ENCODE assay signal across 10 cellular contexts in the genomic region with DNA sequence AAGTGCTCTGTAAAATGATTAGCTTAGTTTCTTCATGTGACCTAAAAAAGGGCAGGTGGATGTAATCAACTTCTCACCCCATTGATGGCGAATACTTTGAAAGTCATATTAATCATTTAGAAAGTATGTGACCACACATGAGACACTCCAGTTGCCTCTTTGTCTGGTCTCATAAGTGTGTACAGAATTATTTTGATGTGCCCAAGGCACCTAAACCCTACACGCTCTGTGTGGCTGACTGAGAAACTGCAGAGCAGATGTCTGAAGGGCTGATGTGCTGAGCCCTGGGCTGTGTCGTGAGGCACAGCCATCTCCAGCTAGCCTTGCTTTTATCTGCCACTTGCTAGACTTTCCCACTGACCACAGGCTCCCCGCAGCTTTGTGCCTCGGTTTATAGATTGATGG. TPM values are rescaled to one million over a fixed set of nuclear protein-coding genes. Genes with fewer than 3 reads are reported as not detected.
DNase-seq lines count a peak whose midpoint lies in the region; ATAC-seq and TF ChIP-seq lines count a peak whose summit lies in the region.
"Had no signal": no experiment of that assay in that cellular context is flagged by ENCODE, and none has a peak within 500 bp of the region (broad histone marks: within the 10 kb centered on the region; RNA-seq: fewer than 3 reads in every experiment).

No MANE protein-coding gene starts in this region.

- H3K4me3 ChIP-seq in cardiac muscle cell (no peak overlapping the region), adrenal gland (no peak overlapping the region)
- H3K4me3 ChIP-seq: dorsolateral prefrontal cortex had no signal

- intact Hi-C loops in cardiac septum (cut with DNase I): no loop called here
- intact Hi-C loops in adrenal gland (cut with DNase I): no loop called here

- no peak for TF ChIP-seq CTCF in cardiac muscle cell (IDR thresholded peaks at IDR 0.05; ENCODE audit: low read depth, low read length)
- TF ChIP-seq CTCF in adrenal gland (IDR thresholded peaks at IDR 0.05): no peak

- H3K4me1 ChIP-seq in cardiac muscle cell (ENCODE audit: low read depth) (peaks cover 25% of the 10 kb centered on the region), adrenal gland (replicated peaks in 1 of 2) (peaks cover 3 to 12% of the 10 kb centered on the region in 2 donors)

- peak; percentile 66 for ATAC-seq in stimulated activated naive CD8-positive, alpha-beta T cell treated with anti-CD3 and anti-CD28 coated beads, Interleukin-15, amount 100 ng/mL, for 72 hours
- ATAC-seq in left lobe of liver: no peak

- H3K9me3 ChIP-seq in cardiac muscle cell (ENCODE audit: low read depth) (no peaks in the 10 kb centered on the region), adrenal gland (replicated peaks in 1 of 3) (no peaks in the 10 kb centered on the region)

- no peak for TF ChIP-seq POLR2A in adrenal gland (IDR thresholded peaks at IDR 0.05)

- H3K36me3 ChIP-seq in cardiac muscle cell (no peaks in the 10 kb centered on the region), adrenal gland (replicated peaks in 1 of 2) (no peaks in the 10 kb centered on the region)

- H3K27me3 ChIP-seq in cardiac muscle cell (no peaks in the 10 kb centered on the region), adrenal gland (no peaks in the 10 kb centered on the region)

- no peak overlapping the region for H3K4me3 Mint-ChIP-seq in stimulated activated naive CD8-positive, alpha-beta T cell treated with anti-CD3 and anti-CD28 coated beads, Interleukin-15, amount 100 ng/mL, for 72 hours

- no peaks in the 10 kb centered on the region for H3K4me1 Mint-ChIP-seq in stimulated activated naive CD8-positive, alpha-beta T cell treated with anti-CD3 and anti-CD28 coated beads, Interleukin-15, amount 100 ng/mL, for 72 hours

- H3K27ac Mint-ChIP-seq in stimulated activated naive CD8-positive, alpha-beta T cell treated with anti-CD3 and anti-CD28 coated beads, Interleukin-15, amount 100 ng/mL, for 72 hours: peak overlapping the region in 1 of 2 donors; percentile 43

- peak in 1 of 2 donors; percentile 54 for DNase-seq in cardiac muscle cell (ENCODE audit: low read depth in 1 of 2, low spot score in 1 of 2)
- no peak for DNase-seq in cardiac septum (ENCODE audit: low spot score)
- DNase-seq in HCEC 1CT: peak; percentile 84
- peak; percentile 17 for DNase-seq in HT1080 (ENCODE audit: low read depth)
- no peak for DNase-seq in stimulated activated naive CD8-positive, alpha-beta T cell treated with anti-CD3 and anti-CD28 coated beads, Interleukin-15, amount 100 ng/mL, for 72 hours
- DNase-seq in adrenal gland: no peak
- DNase-seq in inferior parietal cortex (ENCODE audit: extremely low spot score): no peak
- no peak for DNase-seq in left lobe of liver (ENCODE audit: low spot score)
- DNase-seq: dorsolateral prefrontal cortex had no signal

- WGBS in adrenal gland, 4 donors: 71 to 79% (median 76%) methylated on average over 5 of the region's 5 CpGs

- H3K27ac ChIP-seq in cardiac muscle cell (peak overlapping the region; percentile 50), adrenal gland (no peak overlapping the region)
- H3K27ac ChIP-seq: C4-2B, dorsolateral prefrontal cortex had no signal

- peaks cover 24% of the 10 kb centered on the region for H3K27me3 Mint-ChIP-seq in stimulated activated naive CD8-positive, alpha-beta T cell treated with anti-CD3 and anti-CD28 coated beads, Interleukin-15, amount 100 ng/mL, for 72 hours

- H3K9me3 Mint-ChIP-seq in stimulated activated naive CD8-positive, alpha-beta T cell treated with anti-CD3 and anti-CD28 coated beads, Interleukin-15, amount 100 ng/mL, for 72 hours: no peaks in the 10 kb centered on the region

RNA-seq across cellular contexts. Expression of a gene that starts 26.9 kb away (rescaled TPM):
- total RNA-seq in cardiac muscle cell (24.6 and 44.6 TPM in 2 replicates), cardiac septum (1.0 TPM), adrenal gland (10 to 100 TPM; 11.2 to 33.7 (median 18.8) TPM), left lobe of liver (0.23 TPM)
- polyA plus RNA-seq in cardiac muscle cell (11.6 and 16.2 TPM in 2 replicates), adrenal gland (10 to 100 TPM in 1 of 3 donors, 1 to 10 TPM in 1, under 1 TPM in 1; 0.61 to 11.2 (median 1.3) TPM)
- total RNA-seq in HT1080 (2014; rRNA removed; shearing (Covaris generic)): not detected in 2 replicates
- 0.03 TPM in 1 of 2 replicates, not detected in the other for polyA plus RNA-seq in HT1080 (2015; cell fraction: cytosol; rRNA removed)
- polyA plus RNA-seq in HT1080 (2015; cell fraction: nucleus; rRNA removed): 0.07 TPM in 1 of 2 replicates, not detected in the other

Comparison
In these comparisons a context has a peak if more than half of its experiments do, and no peak if none do; other contexts are left out.
1. DNase-seq: peak in HCEC 1CT (single experiment) and HT1080 (single experiment); none in cardiac septum (single experiment), stimulated activated naive CD8-positive, alpha-beta T cell treated with anti-CD3 and anti-CD28 coated beads, Interleukin-15, amount 100 ng/mL, for 72 hours (0 of 2), adrenal gland (0 of 7), inferior parietal cortex (single experiment) and left lobe of liver (single experiment).